Comparison of ENCODE assay signal across 16 cellular contexts in the genomic region with DNA sequence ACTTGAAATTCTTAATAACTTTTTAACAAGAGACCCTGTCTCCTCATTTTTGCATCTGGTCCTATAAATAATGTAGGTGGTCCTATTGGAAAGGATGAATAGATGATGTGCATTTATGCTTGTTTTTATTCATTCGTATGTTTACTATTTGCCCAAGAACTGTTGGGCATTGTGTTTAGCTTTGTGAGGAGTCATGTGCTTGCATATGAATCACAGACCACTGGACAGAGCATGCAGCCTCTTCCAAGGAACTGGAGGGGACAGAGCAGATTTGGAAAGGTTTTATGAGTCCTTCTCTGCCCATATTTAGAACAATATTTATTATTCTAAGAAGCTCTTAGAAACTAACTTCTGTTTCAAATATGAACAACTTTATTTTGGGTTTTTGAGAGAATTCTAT.
"Had no signal": no experiment of that assay in that cellular context is flagged by ENCODE, and none has a peak within 500 bp of the region (broad histone marks: within the 10 kb centered on the region; RNA-seq: fewer than 3 reads in every experiment).

No MANE protein-coding gene starts in this region.

- H3K4me1 ChIP-seq: esophagus muscularis mucosa, gastroesophageal sphincter had no signal

- H3K27me3 Mint-ChIP-seq: effector memory CD8-positive, alpha-beta T cell; naive thymus-derived CD8-positive, alpha-beta T cell had no signal

- H3K36me3 ChIP-seq: esophagus muscularis mucosa, neutrophil had no signal

- FAIRE-seq: urothelium cell line had no signal

- H3K36me3 Mint-ChIP-seq: naive thymus-derived CD8-positive, alpha-beta T cell had no signal

- H3K9me3 Mint-ChIP-seq: effector memory CD8-positive, alpha-beta T cell had no signal

- DNase-seq: effector memory CD8-positive, alpha-beta T cell; glutamatergic neuron; islet precursor cell; mammary epithelial cell; mucosa of descending colon; naive thymus-derived CD8-positive, alpha-beta T cell; stimulated activated CD4-positive, alpha-beta T cell treated with anti-CD3 and anti-CD28 coated beads, Interleukin-2, amount 100 ng/mL, for 48 hours; stimulated activated naive CD4-positive, alpha-beta T cell treated with Interleukin-2 at 50 U/mL for 16 hours; trophoblast cell had no signal

- H3K4me3 Mint-ChIP-seq: effector memory CD8-positive, alpha-beta T cell; naive thymus-derived CD8-positive, alpha-beta T cell had no signal

- H3K4me3 ChIP-seq: esophagus muscularis mucosa, gastroesophageal sphincter, mucosa of descending colon, smooth muscle cell had no signal

- H3K4me1 Mint-ChIP-seq: naive thymus-derived CD8-positive, alpha-beta T cell had no signal

- H3K4me2 ChIP-seq: smooth muscle cell had no signal

- H3K27ac Mint-ChIP-seq: effector memory CD8-positive, alpha-beta T cell; naive thymus-derived CD8-positive, alpha-beta T cell had no signal

- H3K27me3 ChIP-seq: esophagus muscularis mucosa, gastroesophageal sphincter, neutrophil had no signal

- H3K27ac ChIP-seq: epithelial cell of prostate, esophagus muscularis mucosa, gastroesophageal sphincter, neutrophil had no signal

- H3K9me3 ChIP-seq: esophagus muscularis mucosa, gastroesophageal sphincter, mucosa of descending colon, neutrophil had no signal

- ATAC-seq: effector memory CD8-positive, alpha-beta T cell; gastroesophageal sphincter; left lobe of liver; mucosa of descending colon; naive thymus-derived CD8-positive, alpha-beta T cell had no signal
